In the genomic region with DNA sequence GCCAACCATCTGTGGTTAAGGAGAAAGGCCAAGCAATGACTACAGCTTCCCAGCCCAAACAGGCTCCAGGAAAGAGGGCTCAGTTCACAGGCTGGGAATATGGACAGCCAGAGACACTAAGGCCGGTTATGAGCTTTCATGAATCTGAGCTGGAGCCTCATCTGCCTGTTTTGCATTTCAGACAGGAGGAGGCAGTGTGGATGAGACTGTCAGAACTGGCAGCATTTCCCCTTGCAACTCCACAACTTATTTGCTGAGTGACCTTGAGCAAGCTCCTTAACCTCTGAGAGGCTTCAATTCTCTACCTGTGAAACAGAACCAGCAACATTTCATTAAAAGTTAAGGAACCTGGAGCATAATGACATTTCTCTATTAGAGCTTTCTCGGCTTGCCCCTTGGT, we compare ENCODE assay signal across 8 cellular contexts.
DNase-seq lines count a peak whose midpoint lies in the region; ATAC-seq, FAIRE-seq and TF ChIP-seq lines count a peak whose summit lies in the region.

No MANE protein-coding gene starts in this region.

- H3K4me3 ChIP-seq in CD4-positive, CD25-positive, alpha-beta regulatory T cell (ENCODE audit: low read depth, low read length): peak overlapping the region; percentile 35

- FAIRE-seq in HTR-8/SVneo (lab: Jason Lieb, UNC): no peak

- H3K36me3 ChIP-seq in CD4-positive, CD25-positive, alpha-beta regulatory T cell (ENCODE audit: control insufficient read depth, insufficient read depth, low read length): no peaks in the 10 kb centered on the region

- H3K9me3 Mint-ChIP-seq in CD4-positive, CD25-positive, alpha-beta regulatory T cell: no peaks in the 10 kb centered on the region
- H3K9me3 Mint-ChIP-seq in progenitor cell of endocrine pancreas (ENCODE audit: low read depth): no peaks in the 10 kb centered on the region

- H3K36me3 Mint-ChIP-seq in CD4-positive, CD25-positive, alpha-beta regulatory T cell: peaks cover 3% of the 10 kb centered on the region
- H3K36me3 Mint-ChIP-seq in T-helper 17 cell (ENCODE audit: low read depth) (peaks cover 5% of the 10 kb centered on the region), progenitor cell of endocrine pancreas (ENCODE audit: insufficient read depth) (no peaks in the 10 kb centered on the region)

- no peaks in the 10 kb centered on the region for H3K9me3 ChIP-seq in CD4-positive, CD25-positive, alpha-beta regulatory T cell (ENCODE audit: control insufficient read depth in 2 of 2, low read length in 2 of 2)
- no peaks in the 10 kb centered on the region for H3K9me3 ChIP-seq in T-helper 17 cell (ENCODE audit: control insufficient read depth, low read length, poor library complexity, severe bottlenecking)

- H3K4me3 Mint-ChIP-seq in CD4-positive, CD25-positive, alpha-beta regulatory T cell: peak overlapping the region in 3 of 4 donors; percentile 52 to 79 (median 77)
- H3K4me3 Mint-ChIP-seq in T-helper 17 cell: peak overlapping the region; percentile 78
- no peak overlapping the region for H3K4me3 Mint-ChIP-seq in progenitor cell of endocrine pancreas (ENCODE audit: low read depth)

- no peaks in the 10 kb centered on the region for H3K27me3 Mint-ChIP-seq in CD4-positive, CD25-positive, alpha-beta regulatory T cell
- H3K27me3 Mint-ChIP-seq in T-helper 17 cell: no peaks in the 10 kb centered on the region
- H3K27me3 Mint-ChIP-seq in progenitor cell of endocrine pancreas: peaks cover 27% of the 10 kb centered on the region

- DNase-seq in CD4-positive, CD25-positive, alpha-beta regulatory T cell: peak in 2 of 3 donors; percentile 54 to 82
- DNase-seq in T-helper 17 cell (peak in 1 of 3 donors; percentile 31), left ventricle myocardium superior (no peak), progenitor cell of endocrine pancreas (ENCODE audit: low spot score, unreplicated experiment) (no peak), HTR-8/SVneo (ENCODE audit: insufficient read length, low spot score) (no peak), caudate nucleus (lab: John Stamatoyannopoulos, UW) (no peak)
- no peak for DNase-seq in stimulated activated CD8-positive, alpha-beta memory T cell treated with anti-CD3 and anti-CD28 coated beads, Interleukin-4, amount 100 ng/mL, for 48 hours

- peaks cover 11 to 89% (median 62%) of the 10 kb centered on the region in 4 donors for H3K4me1 Mint-ChIP-seq in CD4-positive, CD25-positive, alpha-beta regulatory T cell
- H3K4me1 Mint-ChIP-seq in T-helper 17 cell (peaks cover 61% of the 10 kb centered on the region), progenitor cell of endocrine pancreas (ENCODE audit: low read depth) (no peaks in the 10 kb centered on the region)

- intact Hi-C loops in left ventricle myocardium superior (cut with micrococcal nuclease): no loop called here

- peak overlapping the region; percentile 97 to 100 (median 97) for H3K27ac Mint-ChIP-seq in CD4-positive, CD25-positive, alpha-beta regulatory T cell
- H3K27ac Mint-ChIP-seq in T-helper 17 cell (peak overlapping the region; percentile 98), progenitor cell of endocrine pancreas (no peak overlapping the region)

- peaks cover 63% of the 10 kb centered on the region for H3K4me1 ChIP-seq in CD4-positive, CD25-positive, alpha-beta regulatory T cell (ENCODE audit: control insufficient read depth, insufficient read depth, low read length, poor library complexity, severe bottlenecking)

- ATAC-seq in CD4-positive, CD25-positive, alpha-beta regulatory T cell (ENCODE audit: low read depth in 2 of 2): peak in 1 of 2 donors; percentile 10
- peak; percentile 44 for ATAC-seq in GM19467 (IDR thresholded peaks at IDR 0.05; ENCODE audit: unreplicated experiment)
- peak; percentile 9 for ATAC-seq in T-helper 17 cell
- peak; percentile 46 for ATAC-seq in left ventricle myocardium superior

- H3K27ac ChIP-seq in CD4-positive, CD25-positive, alpha-beta regulatory T cell (ENCODE audit: insufficient read depth, low read length, poor library complexity, severe bottlenecking): peak overlapping the region; percentile 94
- no peak overlapping the region for H3K27ac ChIP-seq in caudate nucleus (ENCODE audit: low read depth, low read length)

- TF ChIP-seq CTCF in progenitor cell of endocrine pancreas (IDR thresholded peaks at IDR 0.05; ENCODE audit: unreplicated experiment): no peak

- no peaks in the 10 kb centered on the region for H3K27me3 ChIP-seq in CD4-positive, CD25-positive, alpha-beta regulatory T cell (ENCODE audit: control insufficient read depth, insufficient read depth, low read length)

Comparison
In these comparisons a context has a peak if more than half of its experiments do, and no peak if none do; other contexts are left out.
1. DNase-seq: peak in CD4-positive, CD25-positive, alpha-beta regulatory T cell (2 of 3); none in left ventricle myocardium superior (single experiment), progenitor cell of endocrine pancreas (single experiment), HTR-8/SVneo (single experiment), stimulated activated CD8-positive, alpha-beta memory T cell treated with anti-CD3 and anti-CD28 coated beads, Interleukin-4, amount 100 ng/mL, for 48 hours (single experiment) and caudate nucleus (0 of 61).